ENCODE assay signal across 15 cellular contexts in genomic region chr3:49024449-49024848, GRCh38. TPM values are rescaled to one million over a fixed set of nuclear protein-coding genes. Genes with fewer than 3 reads are reported as not detected.
DNase-seq lines count a peak whose midpoint lies in the region; ATAC-seq, FAIRE-seq and TF ChIP-seq lines count a peak whose summit lies in the region.
"Had no signal": no experiment of that assay in that cellular context is flagged by ENCODE, and none has a peak within 500 bp of the region (broad histone marks: within the 10 kb centered on the region; RNA-seq: fewer than 3 reads in every experiment).

No MANE protein-coding gene starts in this region.

- H3K4ac ChIP-seq in IMR-90 (ENCODE audit: low read depth, low read length) = no peak overlapping the region

- CTCF ChIA-PET in IMR-90 (lab: Yijun Ruan, JAX) (no interaction called here), GM12878 (lab: Yijun Ruan, JAX) (interaction anchor here (0.8 to 3.0 kb wide), 4 partner anchors 17 to 632 kb away, joined by 3 to 15 read pairs (median 4); partner anchors contain the start of gene WDR6)

- POLR2A ChIA-PET in IMR-90 (lab: Charles Lee; ENCODE audit: unreplicated experiment) (no interaction called here), GM12878 (lab: Charles Lee) (interaction anchor here (1.1 to 1.2 kb wide), 2 partner anchors 8 to 34 kb away, joined by 3 to 4 read pairs; partner anchors contain the start of gene P4HTM)

- H3K79me1 ChIP-seq in IMR-90 (ENCODE audit: low read depth in 1 of 2, low read length in 2 of 2) = peaks cover 39 to 82% of the 10 kb centered on the region in 2 experiments

- H3K4me3 Mint-ChIP-seq in CD4-positive, CD25-positive, alpha-beta regulatory T cell = peak overlapping the region in 3 of 4 donors; percentile 33 to 51 (median 51)

- no peak for FAIRE-seq in GM12878 (lab: Jason Lieb, UNC)

- no peak for TF ChIP-seq EP300 in GM12878 (IDR thresholded peaks at IDR 0.05; ENCODE audit: borderline replicate concordance in 1 of 2, control insufficient read depth in 1 of 2, low read depth in 2 of 2, low read length in 2 of 2)

- H3K4me2 ChIP-seq in IMR-90 (ENCODE audit: low read depth, low read length) (no peak overlapping the region), GM12878 (ENCODE audit: control insufficient read depth, insufficient read depth) (no peak overlapping the region)

- peaks cover 32% of the 10 kb centered on the region for H3K9me1 ChIP-seq in IMR-90 (ENCODE audit: insufficient read depth, low read length)

- H4K20me1 ChIP-seq in IMR-90 (ENCODE audit: insufficient read depth, low read length) (peaks cover 20% of the 10 kb centered on the region), GM12878 (ENCODE audit: control insufficient read depth, insufficient read depth) (no peaks in the 10 kb centered on the region)

- intact Hi-C loops in IMR-90 (cut with micrococcal nuclease) = loop anchor here (5.0 kb wide), 1 partner anchor 68 kb away; the partner anchor contains the start of gene QRICH1
- intact Hi-C loops in GM12878 (cut with micrococcal nuclease; ENCODE audit: unreplicated experiment) = loop anchor here (10.0 kb wide), 2 partner anchors 320 to 650 kb away; partner anchors contain the start of genes APEH and USP4

- peaks cover 66% of the 10 kb centered on the region for H3K79me2 ChIP-seq in GM12878 (ENCODE audit: control insufficient read depth, insufficient read depth, low read length)

- H2BK20ac ChIP-seq in IMR-90 (ENCODE audit: low read depth, low read length) = no peak overlapping the region

- peaks cover 13% of the 10 kb centered on the region for H3K36me3 Mint-ChIP-seq in CD4-positive, CD25-positive, alpha-beta regulatory T cell

- H3K9ac ChIP-seq in IMR-90 (ENCODE audit: low read depth, low read length) = no peak overlapping the region
- no peak overlapping the region for H3K9ac ChIP-seq in GM12878 (ENCODE audit: control insufficient read depth, insufficient read depth, low read length)

- H3K23ac ChIP-seq in IMR-90 (ENCODE audit: low read depth, low read length) = no peak overlapping the region

- ATAC-seq in CD4-positive, CD25-positive, alpha-beta regulatory T cell (ENCODE audit: low read depth in 2 of 2) = no peak
- ATAC-seq in IMR-90 (ENCODE audit: low read depth) (no peak), GM12878 (no peak)
- ATAC-seq: gastroesophageal sphincter, Right ventricle myocardium inferior, sciatic nerve had no signal

- dilution Hi-C loops in IMR-90 (cut with HindIII; ENCODE audit: low sequenced_read_pairs, unreplicated experiment) = no loop called here

- WGBS in IMR-90 (ENCODE audit: extremely low coverage in 2 of 2, insufficient read length in 1 of 2), 2 experiments = 100% methylated on average over 2 of the region's 5 CpGs; no CpG with 5 or more reads in 1 of the 2 experiments
- 62% methylated on average over 5 of the region's 5 CpGs for WGBS in GM12878 (ENCODE audit: insufficient coverage, insufficient replicate concordance, low lambda C conversion rate, missing lambda C conversion rate)

- no peak overlapping the region for H4K5ac ChIP-seq in IMR-90 (ENCODE audit: low read depth, low read length)

- no peak overlapping the region for H2BK15ac ChIP-seq in IMR-90 (ENCODE audit: low read depth, low read length)

- in situ Hi-C loops in IMR-90 (cut with MboI; ENCODE audit: low sequenced_read_pairs) (no loop called here), GM12878 (cut with MboI) (no loop called here)

- peaks cover 45% of the 10 kb centered on the region for H3K4me1 ChIP-seq in CD4-positive, CD25-positive, alpha-beta regulatory T cell (ENCODE audit: control insufficient read depth, insufficient read depth, low read length, poor library complexity, severe bottlenecking)
- H3K4me1 ChIP-seq in IMR-90 (ENCODE audit: control insufficient read depth, insufficient read depth, low read length) = peaks cover 9% of the 10 kb centered on the region
- peaks cover 16% of the 10 kb centered on the region for H3K4me1 ChIP-seq in GM12878 (ENCODE audit: control insufficient read depth, insufficient read depth, low read length)

- no peak overlapping the region for H4K91ac ChIP-seq in IMR-90 (ENCODE audit: insufficient read depth, low read depth, low read length)

- H3K27ac ChIP-seq in CD4-positive, CD25-positive, alpha-beta regulatory T cell (ENCODE audit: insufficient read depth, low read length, poor library complexity, severe bottlenecking) = no peak overlapping the region
- H3K27ac ChIP-seq in IMR-90 (ENCODE audit: insufficient read depth, low read length) = no peak overlapping the region
- H3K27ac ChIP-seq in GM12878 (ENCODE audit: control insufficient read depth, insufficient read depth) = no peak overlapping the region
- H3K27ac ChIP-seq in WERI-Rb-1 = no peak overlapping the region
- H3K27ac ChIP-seq: gastroesophageal sphincter had no signal

- no peak for DNase-seq in CD4-positive, CD25-positive, alpha-beta regulatory T cell
- DNase-seq in IMR-90 (no peak), GM12878 (ENCODE audit: low read depth, low spot score) (no peak), MV-4-11 (lab: John Stamatoyannopoulos, UW) (no peak), superior temporal gyrus (ENCODE audit: extremely low spot score) (no peak), WERI-Rb-1 (no peak)
- DNase-seq: activated naive CD4-positive, alpha-beta T cell treated with Interleukin-2 at 50 U/mL for 16 hours; AML-193; caudate nucleus; DMS79 treated with DMSO at 0.1 percent for 48 hours; NCI-H1048; stimulated activated CD4-positive, alpha-beta T cell treated with anti-CD3 and anti-CD28 coated beads, Interleukin-2, amount 100 ng/mL, for 48 hours had no signal

- RAD21 ChIA-PET in GM12878 (lab: Charles Lee; ENCODE audit: unreplicated experiment) = no interaction called here

- no peak overlapping the region for H4K8ac ChIP-seq in IMR-90 (ENCODE audit: low read depth in 2 of 2, low read length in 2 of 2)

- H3K4me1 Mint-ChIP-seq in CD4-positive, CD25-positive, alpha-beta regulatory T cell = peaks cover 5 to 75% (median 33%) of the 10 kb centered on the region in 4 donors

- peak overlapping the region in 1 of 3 donors; percentile 66 for H3K27ac Mint-ChIP-seq in CD4-positive, CD25-positive, alpha-beta regulatory T cell

- H2AK9ac ChIP-seq in IMR-90 (replicated peaks; ENCODE audit: low read depth, low read length, poor library complexity) = peak overlapping the region; percentile 35

- peaks cover 40% of the 10 kb centered on the region for H3K36me3 ChIP-seq in CD4-positive, CD25-positive, alpha-beta regulatory T cell (ENCODE audit: control insufficient read depth, insufficient read depth, low read length)
- H3K36me3 ChIP-seq in IMR-90 (ENCODE audit: control insufficient read depth, insufficient read depth, low read length) (peaks cover 38% of the 10 kb centered on the region), GM12878 (ENCODE audit: control insufficient read depth in 2 of 2, insufficient read depth in 2 of 2, low read length in 1 of 2) (peaks cover 19% of the 10 kb centered on the region in 2 experiments), WERI-Rb-1 (peaks cover 56% of the 10 kb centered on the region)

- TF ChIP-seq CTCF in IMR-90 (conservative IDR thresholded peaks at IDR 0.05; ENCODE audit: low read depth, low read length) (no peak), GM12878 (IDR thresholded peaks at IDR 0.05 in 2 of 3, conservative IDR thresholded peaks at IDR 0.05 in 1 of 3; ENCODE audit: control insufficient read depth in 2 of 3, extremely low read depth in 1 of 3, insufficient read depth in 1 of 3, low read depth in 3 of 3, low read length in 3 of 3) (no peak), WERI-Rb-1 (IDR thresholded peaks at IDR 0.05; ENCODE audit: low read depth, low read length) (no peak)

- H3K56ac ChIP-seq in IMR-90 (ENCODE audit: extremely low read depth, insufficient read depth, low read length) = no peak overlapping the region

- TF ChIP-seq RAD21 in IMR-90 (IDR thresholded peaks at IDR 0.05; ENCODE audit: low read length) (no peak), GM12878 (IDR thresholded peaks at IDR 0.05; ENCODE audit: insufficient read depth, low read depth, low read length) (no peak)

- no peak overlapping the region for H2BK5ac ChIP-seq in IMR-90 (ENCODE audit: low read depth, low read length, poor library complexity, severe bottlenecking)

- no peak overlapping the region for H2AK5ac ChIP-seq in IMR-90 (ENCODE audit: low read depth, low read length)

- no peak overlapping the region for H3K18ac ChIP-seq in IMR-90 (ENCODE audit: low read depth, low read length)

- H3K4me3 ChIP-seq in CD4-positive, CD25-positive, alpha-beta regulatory T cell (ENCODE audit: low read depth, low read length) = no peak overlapping the region
- H3K4me3 ChIP-seq in IMR-90 (ENCODE audit: insufficient read depth, low read depth, low read length) (no peak overlapping the region), GM12878 (no peak overlapping the region), WERI-Rb-1 (ENCODE audit: low read depth, low read length) (no peak overlapping the region)
- H3K4me3 ChIP-seq: gastroesophageal sphincter had no signal

- H3K9me3 Mint-ChIP-seq in CD4-positive, CD25-positive, alpha-beta regulatory T cell = no peaks in the 10 kb centered on the region

- BruUV-seq in IMR-90 (replicated peaks; lab: Mats Ljungman, UMichigan) (no TSS peak), GM12878 (replicated peaks; lab: Mats Ljungman, UMichigan) (no TSS peak)

- TF ChIP-seq POLR2A in IMR-90 (IDR thresholded peaks at IDR 0.05; ENCODE audit: low read depth, low read length) (no peak; the same call in 1 of the 2 replicates), GM12878 (IDR thresholded peaks at IDR 0.05; ENCODE audit: low read depth, low read length) (no peak)

- SMC1A ChIA-PET in GM12878 (lab: Charles Lee; ENCODE audit: uncharacterized antibody, unreplicated experiment) = interaction anchor here (1.5 to 6.1 kb wide), 3 partner anchors 18 to 133 kb away, joined by 3 to 31 read pairs (median 3); partner anchors contain the start of genes P4HTM and WDR6

- no peaks in the 10 kb centered on the region for H3K27me3 ChIP-seq in CD4-positive, CD25-positive, alpha-beta regulatory T cell (ENCODE audit: control insufficient read depth, insufficient read depth, low read length)
- H3K27me3 ChIP-seq in IMR-90 (ENCODE audit: control insufficient read depth, insufficient read depth, low read length) (no peaks in the 10 kb centered on the region), GM12878 (replicated peaks in 1 of 2; ENCODE audit: control insufficient read depth in 2 of 2, insufficient read depth in 2 of 2, low read length in 1 of 2) (no peaks in the 10 kb centered on the region), WERI-Rb-1 (ENCODE audit: insufficient read depth, low read depth, severe bottlenecking) (no peaks in the 10 kb centered on the region)
- H3K27me3 ChIP-seq: gastroesophageal sphincter had no signal

- no peak overlapping the region for H2BK120ac ChIP-seq in IMR-90 (ENCODE audit: low read depth, low read length)

- H3K9me3 ChIP-seq in CD4-positive, CD25-positive, alpha-beta regulatory T cell (ENCODE audit: control insufficient read depth in 2 of 2, low read length in 2 of 2) = no peaks in the 10 kb centered on the region
- H3K9me3 ChIP-seq in IMR-90 (ENCODE audit: control insufficient read depth, insufficient read depth, low read length) (no peaks in the 10 kb centered on the region), GM12878 (replicated peaks; ENCODE audit: control insufficient read depth, insufficient read depth, low read length) (no peaks in the 10 kb centered on the region), WERI-Rb-1 (ENCODE audit: severe bottlenecking) (no peaks in the 10 kb centered on the region)
- H3K9me3 ChIP-seq: gastroesophageal sphincter had no signal

- H3K27me3 Mint-ChIP-seq in CD4-positive, CD25-positive, alpha-beta regulatory T cell = peaks cover 5% of the 10 kb centered on the region

- no peak overlapping the region for H3K14ac ChIP-seq in IMR-90 (replicated peaks; ENCODE audit: low read depth, low read length)

- H2AFZ ChIP-seq in IMR-90 (replicated peaks; ENCODE audit: low read length, poor library complexity) (no peak overlapping the region), GM12878 (ENCODE audit: control insufficient read depth, low read depth, low read length) (no peak overlapping the region)

RNA-seq across cellular contexts. Expression of gene NDUFAF3, which starts 2.5 kb away (rescaled TPM):
- total RNA-seq in CD4-positive, CD25-positive, alpha-beta regulatory T cell = 57.8 TPM
- polyA plus RNA-seq in CD4-positive, CD25-positive, alpha-beta regulatory T cell = 100 to 1,000 TPM; 155 to 179 (median 162) TPM
- 26.5 and 43.3 TPM in 2 replicates for total RNA-seq in IMR-90 (2012; rRNA removed)
- polyA plus RNA-seq in IMR-90 (2012; rRNA removed) = 112 and 137 TPM in 2 replicates
- polyA plus RNA-seq in IMR-90 (2012; cell fraction: cytosol; rRNA removed) = 38.6 and 96.1 TPM in 2 replicates
- 22.8 and 47.7 TPM in 2 replicates for polyA plus RNA-seq in IMR-90 (2012; cell fraction: nucleus; rRNA removed; ENCODE audit: low replicate concordance)
- 33.2 and 42.5 TPM in 2 replicates for total RNA-seq in GM12878 (2013; cell fraction: nucleolus; rRNA removed)
- total RNA-seq in GM12878 (2014; rRNA removed) = 133 and 136 TPM in 2 replicates
- 34.1 and 37.1 TPM in 2 replicates for total RNA-seq in GM12878 (2014; rRNA removed; fragmentation: Illumina TruSeq; extraction: Trizol)
- 83.5 and 87.4 TPM in 2 replicates for total RNA-seq in GM12878 (2021)
- polyA plus RNA-seq in GM12878 (2011; ENCODE audit: low read depth) = 16.8 TPM
- polyA plus RNA-seq in GM12878 (2011; rRNA removed) = 15.4 and 25.4 TPM in 2 replicates
- 35.8 and 53.0 TPM in 2 replicates for polyA plus RNA-seq in GM12878 (2011; cell fraction: cytosol; rRNA removed)
- 32.3 and 42.2 TPM in 2 replicates for polyA plus RNA-seq in GM12878 (2011; cell fraction: nucleus; rRNA removed)
- polyA plus RNA-seq in GM12878 (2012) = 65.0 and 79.2 TPM in 2 replicates
- polyA plus RNA-seq in GM12878 (2014; fragmentation: Illumina TruSeq; extraction: Trizol) = 13.3 and 40.4 TPM in 2 replicates
- polyA plus RNA-seq in GM12878 (2014; fragmentation: Nextera tagmentation; extraction: Ambion mirVana) = 10 to 100 TPM; 31.3 to 40.2 TPM
- 103 and 121 TPM in 2 replicates for polyA plus RNA-seq in GM12878 (2014; rRNA removed)
- 100 to 1,000 TPM; 217 to 228 TPM for polyA plus RNA-seq in GM12878 (2016; fragmentation: Nextera tagmentation; extraction: Ambion mirVana)
- 16.4 and 40.1 TPM in 2 replicates for polyA minus RNA-seq in GM12878 (2011; rRNA and poly(A)+ RNA removed)
- 19.6 and 26.5 TPM in 2 replicates for polyA minus RNA-seq in GM12878 (2011; cell fraction: cytosol; rRNA and poly(A)+ RNA removed)
- polyA minus RNA-seq in GM12878 (2011; cell fraction: nucleus; rRNA and poly(A)+ RNA removed) = 33.2 and 63.3 TPM in 2 replicates

RNA-seq across cellular contexts. Expression of gene IMPDH2, which starts 4.7 kb away (rescaled TPM):
- total RNA-seq in CD4-positive, CD25-positive, alpha-beta regulatory T cell = 78.4 TPM
- polyA plus RNA-seq in CD4-positive, CD25-positive, alpha-beta regulatory T cell = 10 to 100 TPM; 58.6 to 81.3 (median 73.0) TPM
- 268 and 296 TPM in 2 replicates for total RNA-seq in IMR-90 (2012; rRNA removed)
- 190 and 194 TPM in 2 replicates for polyA plus RNA-seq in IMR-90 (2012; rRNA removed)
- 126 and 176 TPM in 2 replicates for polyA plus RNA-seq in IMR-90 (2012; cell fraction: cytosol; rRNA removed)
- polyA plus RNA-seq in IMR-90 (2012; cell fraction: nucleus; rRNA removed; ENCODE audit: low replicate concordance) = 254 and 364 TPM in 2 replicates
- 55.4 and 63.7 TPM in 2 replicates for total RNA-seq in GM12878 (2013; cell fraction: nucleolus; rRNA removed)
- 372 and 393 TPM in 2 replicates for total RNA-seq in GM12878 (2014; rRNA removed)
- total RNA-seq in GM12878 (2014; rRNA removed; fragmentation: Illumina TruSeq; extraction: Trizol) = 334 and 349 TPM in 2 replicates
- total RNA-seq in GM12878 (2021) = 308 and 317 TPM in 2 replicates
- polyA plus RNA-seq in GM12878 (2011; ENCODE audit: low read depth) = 134 TPM
- polyA plus RNA-seq in GM12878 (2011; rRNA removed) = 152 and 190 TPM in 2 replicates
- polyA plus RNA-seq in GM12878 (2011; cell fraction: cytosol; rRNA removed) = 208 and 253 TPM in 2 replicates
- polyA plus RNA-seq in GM12878 (2011; cell fraction: nucleus; rRNA removed) = 262 and 292 TPM in 2 replicates
- 207 and 239 TPM in 2 replicates for polyA plus RNA-seq in GM12878 (2012)
- polyA plus RNA-seq in GM12878 (2014; fragmentation: Illumina TruSeq; extraction: Trizol) = 293 and 341 TPM in 2 replicates
- polyA plus RNA-seq in GM12878 (2014; fragmentation: Nextera tagmentation; extraction: Ambion mirVana) = 100 to 1,000 TPM; 386 to 424 TPM
- 354 and 382 TPM in 2 replicates for polyA plus RNA-seq in GM12878 (2014; rRNA removed)
- polyA plus RNA-seq in GM12878 (2016; fragmentation: Nextera tagmentation; extraction: Ambion mirVana) = 100 to 1,000 TPM; 229 to 255 TPM
- 372 and 405 TPM in 2 replicates for polyA minus RNA-seq in GM12878 (2011; rRNA and poly(A)+ RNA removed)
- 143 and 161 TPM in 2 replicates for polyA minus RNA-seq in GM12878 (2011; cell fraction: cytosol; rRNA and poly(A)+ RNA removed)
- 90.9 and 128 TPM in 2 replicates for polyA minus RNA-seq in GM12878 (2011; cell fraction: nucleus; rRNA and poly(A)+ RNA removed)

RNA-seq across cellular contexts. Expression of gene DALRD3, which starts 6.1 kb away (rescaled TPM):
- 22.2 TPM for total RNA-seq in CD4-positive, CD25-positive, alpha-beta regulatory T cell
- polyA plus RNA-seq in CD4-positive, CD25-positive, alpha-beta regulatory T cell = 10 to 100 TPM; 30.0 to 40.8 (median 32.1) TPM
- 27.8 and 28.3 TPM in 2 replicates for total RNA-seq in IMR-90 (2012; rRNA removed)
- polyA plus RNA-seq in IMR-90 (2012; rRNA removed) = 42.2 and 43.5 TPM in 2 replicates
- 33.8 and 36.4 TPM in 2 replicates for polyA plus RNA-seq in IMR-90 (2012; cell fraction: cytosol; rRNA removed)
- 116 and 195 TPM in 2 replicates for polyA plus RNA-seq in IMR-90 (2012; cell fraction: nucleus; rRNA removed; ENCODE audit: low replicate concordance)
- total RNA-seq in GM12878 (2013; cell fraction: nucleolus; rRNA removed) = 13.2 and 15.2 TPM in 2 replicates
- 28.2 and 30.4 TPM in 2 replicates for total RNA-seq in GM12878 (2014; rRNA removed)
- 12.2 and 14.9 TPM in 2 replicates for total RNA-seq in GM12878 (2014; rRNA removed; fragmentation: Illumina TruSeq; extraction: Trizol)
- 20.5 and 23.7 TPM in 2 replicates for total RNA-seq in GM12878 (2021)
- 18.4 TPM for polyA plus RNA-seq in GM12878 (2011; ENCODE audit: low read depth)
- 15.6 and 26.3 TPM in 2 replicates for polyA plus RNA-seq in GM12878 (2011; rRNA removed)
- polyA plus RNA-seq in GM12878 (2011; cell fraction: cytosol; rRNA removed) = 43.0 and 43.1 TPM in 2 replicates
- polyA plus RNA-seq in GM12878 (2011; cell fraction: nucleus; rRNA removed) = 77.6 and 87.5 TPM in 2 replicates
- polyA plus RNA-seq in GM12878 (2012) = 18.4 and 24.7 TPM in 2 replicates
- polyA plus RNA-seq in GM12878 (2014; fragmentation: Illumina TruSeq; extraction: Trizol) = 13.8 and 15.7 TPM in 2 replicates
- polyA plus RNA-seq in GM12878 (2014; fragmentation: Nextera tagmentation; extraction: Ambion mirVana) = 10 to 100 TPM; 10.1 to 21.9 TPM
- polyA plus RNA-seq in GM12878 (2014; rRNA removed) = 23.0 and 27.3 TPM in 2 replicates
- 10 to 100 TPM; 21.2 to 26.0 TPM for polyA plus RNA-seq in GM12878 (2016; fragmentation: Nextera tagmentation; extraction: Ambion mirVana)
- polyA minus RNA-seq in GM12878 (2011; rRNA and poly(A)+ RNA removed) = 31.2 and 44.4 TPM in 2 replicates
- polyA minus RNA-seq in GM12878 (2011; cell fraction: cytosol; rRNA and poly(A)+ RNA removed) = 11.9 and 12.6 TPM in 2 replicates
- polyA minus RNA-seq in GM12878 (2011; cell fraction: nucleus; rRNA and poly(A)+ RNA removed) = 21.5 and 34.7 TPM in 2 replicates

RNA-seq across cellular contexts. Expression of gene WDR6, which starts 17.3 kb away (rescaled TPM):
- total RNA-seq in CD4-positive, CD25-positive, alpha-beta regulatory T cell = 208 TPM
- polyA plus RNA-seq in CD4-positive, CD25-positive, alpha-beta regulatory T cell = 100 to 1,000 TPM in 3 of 4 donors, 10 to 100 TPM in 1; 74.0 to 117 (median 112) TPM
- 55.8 and 60.9 TPM in 2 replicates for total RNA-seq in IMR-90 (2012; rRNA removed)
- 160 and 172 TPM in 2 replicates for polyA plus RNA-seq in IMR-90 (2012; rRNA removed)
- 97.3 and 121 TPM in 2 replicates for polyA plus RNA-seq in IMR-90 (2012; cell fraction: cytosol; rRNA removed)
- polyA plus RNA-seq in IMR-90 (2012; cell fraction: nucleus; rRNA removed; ENCODE audit: low replicate concordance) = 1,034 and 1,622 TPM in 2 replicates
- 194 and 215 TPM in 2 replicates for total RNA-seq in GM12878 (2013; cell fraction: nucleolus; rRNA removed)
- 72.6 and 85.5 TPM in 2 replicates for total RNA-seq in GM12878 (2014; rRNA removed)
- total RNA-seq in GM12878 (2014; rRNA removed; fragmentation: Illumina TruSeq; extraction: Trizol) = 57.8 and 59.9 TPM in 2 replicates
- total RNA-seq in GM12878 (2021) = 150 and 169 TPM in 2 replicates
- 121 TPM for polyA plus RNA-seq in GM12878 (2011; ENCODE audit: low read depth)
- polyA plus RNA-seq in GM12878 (2011; rRNA removed) = 53.5 and 119 TPM in 2 replicates
- polyA plus RNA-seq in GM12878 (2011; cell fraction: cytosol; rRNA removed) = 133 and 171 TPM in 2 replicates
- 1,270 and 1,449 TPM in 2 replicates for polyA plus RNA-seq in GM12878 (2011; cell fraction: nucleus; rRNA removed)
- polyA plus RNA-seq in GM12878 (2012) = 156 and 221 TPM in 2 replicates
- polyA plus RNA-seq in GM12878 (2014; fragmentation: Illumina TruSeq; extraction: Trizol) = 60.4 and 105 TPM in 2 replicates
- polyA plus RNA-seq in GM12878 (2014; fragmentation: Nextera tagmentation; extraction: Ambion mirVana) = 10 to 100 TPM; 21.3 to 24.1 TPM
- polyA plus RNA-seq in GM12878 (2014; rRNA removed) = 126 and 141 TPM in 2 replicates
- 100 to 1,000 TPM; 110 to 116 TPM for polyA plus RNA-seq in GM12878 (2016; fragmentation: Nextera tagmentation; extraction: Ambion mirVana)
- 115 and 118 TPM in 2 replicates for polyA minus RNA-seq in GM12878 (2011; rRNA and poly(A)+ RNA removed)
- 32.7 and 37.9 TPM in 2 replicates for polyA minus RNA-seq in GM12878 (2011; cell fraction: cytosol; rRNA and poly(A)+ RNA removed)
- polyA minus RNA-seq in GM12878 (2011; cell fraction: nucleus; rRNA and poly(A)+ RNA removed) = 59.1 and 87.9 TPM in 2 replicates

RNA-seq across cellular contexts. Expression of gene P4HTM, which starts 34.4 kb away (rescaled TPM):
- 39.2 TPM for total RNA-seq in CD4-positive, CD25-positive, alpha-beta regulatory T cell
- 10 to 100 TPM; 19.5 to 29.9 (median 24.4) TPM for polyA plus RNA-seq in CD4-positive, CD25-positive, alpha-beta regulatory T cell
- total RNA-seq in IMR-90 (2012; rRNA removed) (10.4 and 11.1 TPM in 2 replicates), GM12878 (2014; rRNA removed) (27.1 and 31.1 TPM in 2 replicates), GM12878 (2014; rRNA removed; fragmentation: Illumina TruSeq; extraction: Trizol) (13.6 and 13.7 TPM in 2 replicates), GM12878 (2021) (24.4 and 28.6 TPM in 2 replicates)
- polyA plus RNA-seq in IMR-90 (2012; rRNA removed) (26.1 and 29.7 TPM in 2 replicates), GM12878 (2011; rRNA removed) (15.8 and 23.6 TPM in 2 replicates), GM12878 (2014; fragmentation: Illumina TruSeq; extraction: Trizol) (5.3 and 9.7 TPM in 2 replicates), GM12878 (2014; fragmentation: Nextera tagmentation; extraction: Ambion mirVana) (1 to 10 TPM in 1 of 2 experiments, under 1 TPM in 1; 0.76 to 6.5 TPM), GM12878 (2014; rRNA removed) (28.7 and 28.8 TPM in 2 replicates), GM12878 (2016; fragmentation: Nextera tagmentation; extraction: Ambion mirVana) (10 to 100 TPM; 22.7 to 23.1 TPM)
- 18.8 and 34.8 TPM in 2 replicates for polyA plus RNA-seq in IMR-90 (2012; cell fraction: cytosol; rRNA removed)
- polyA plus RNA-seq in IMR-90 (2012; cell fraction: nucleus; rRNA removed; ENCODE audit: low replicate concordance) = 99.3 and 171 TPM in 2 replicates
- total RNA-seq in GM12878 (2013; cell fraction: nucleolus; rRNA removed) = 81.4 and 96.2 TPM in 2 replicates
- polyA plus RNA-seq in GM12878 (2011; ENCODE audit: low read depth) = 8.2 TPM
- 23.6 and 35.3 TPM in 2 replicates for polyA plus RNA-seq in GM12878 (2011; cell fraction: cytosol; rRNA removed)
- 153 and 183 TPM in 2 replicates for polyA plus RNA-seq in GM12878 (2011; cell fraction: nucleus; rRNA removed)
- 16.8 and 20.6 TPM in 2 replicates for polyA plus RNA-seq in GM12878 (2012)
- 33.9 and 57.0 TPM in 2 replicates for polyA minus RNA-seq in GM12878 (2011; rRNA and poly(A)+ RNA removed)
- 22.1 and 39.0 TPM in 2 replicates for polyA minus RNA-seq in GM12878 (2011; cell fraction: cytosol; rRNA and poly(A)+ RNA removed)
- 65.0 and 89.6 TPM in 2 replicates for polyA minus RNA-seq in GM12878 (2011; cell fraction: nucleus; rRNA and poly(A)+ RNA removed)
